30 cellular contexts compared by ENCODE assay signal in genomic region chr1:108064255-108064654, GRCh38.
"Had no signal": no experiment of that assay in that cellular context is flagged by ENCODE, and none has a peak within 500 bp of the region (broad histone marks: within the 10 kb centered on the region; RNA-seq: fewer than 3 reads in every experiment).

No MANE protein-coding gene starts in this region.

- H3K27me3 ChIP-seq: adrenal gland, cardiac muscle cell had no signal

- ATAC-seq: activated CD8-positive, alpha-beta T cell treated with anti-CD3 and anti-CD28 coated beads for 36 hours; activated T-cell treated with anti-CD3 and anti-CD28 coated beads, Interleukin-2, amount 50 U/mL, for 4 hours; activated T-cell treated with anti-CD3 and anti-CD28 coated beads, Interleukin-2, amount 50 U/mL, for 72 hours had no signal

- H3K4me1 ChIP-seq: adrenal gland had no signal

- H3K9me3 ChIP-seq: adrenal gland had no signal

- H3K4me3 ChIP-seq: adrenal gland, cardiac muscle cell had no signal

- DNase-seq: activated B cell treated with CpG ODN at 0.5 μM for 24 hours; activated CD4-positive, alpha-beta memory T cell treated with anti-CD3 and anti-CD28 coated beads for 36 hours; activated CD4-positive, alpha-beta T cell treated with anti-CD3 and anti-CD28 coated beads for 4 hours; activated CD4-positive, alpha-beta T cell treated with anti-CD3 and anti-CD28 coated beads, Interleukin-2, amount 10 ng/mL, durations not matched to agents 24 days and 14 days; activated CD4-positive, alpha-beta T cell treated with anti-CD3 and anti-CD28 coated beads, Interleukin-2, amount 50 U/mL, for 1 hour; activated CD4-positive, alpha-beta T cell treated with anti-CD3 and anti-CD28 coated beads, Interleukin-2, amount 50 U/mL, for 4 hours; activated CD4-positive, CD25-positive, alpha-beta regulatory T cell treated with anti-CD3 and anti-CD28 coated beads, Interleukin-2, amount 50 U/mL, for 72 hours; activated CD8-positive, alpha-beta memory T cell treated with anti-CD3 and anti-CD28 coated beads, Interleukin-2, amount 50 U/mL, for 4 hours; activated CD8-positive, alpha-beta T cell treated with anti-CD3 and anti-CD28 coated beads for 36 hours; activated effector memory CD4-positive, alpha-beta T cell treated with anti-CD3 and anti-CD28 coated beads, Interleukin-2, amount 50 U/mL, for 16 hours; activated gamma-delta T cell treated with Interleukin-2 at 50 U/mL for 16 hours; activated naive CD4-positive, alpha-beta T cell; activated naive CD4-positive, alpha-beta T cell treated with anti-CD3 and anti-CD28 coated beads for 36 hours; activated naive CD4-positive, alpha-beta T cell treated with anti-CD3 and anti-CD28 coated beads, Interleukin-2, amount 50 U/mL, for 16 hours; activated naive CD8-positive, alpha-beta T cell treated with anti-CD3 and anti-CD28 coated beads for 36 hours; activated T-cell treated with anti-CD3 and anti-CD28 coated beads for 4 hours; activated T-cell treated with anti-CD3 and anti-CD28 coated beads, Interleukin-2, amount 50 U/mL, for 1 hour; activated T-cell treated with anti-CD3 and anti-CD28 coated beads, Interleukin-2, amount 50 U/mL, for 4 hours; activated T-cell treated with anti-CD3 and anti-CD28 coated beads, Interleukin-2, amount 50 U/mL, for 72 hours; adrenal gland; amniotic stem cell; aorta; caudate nucleus; cerebellar nuclear complex; T-helper 2 cell; T-helper 9 cell had no signal

- H3K36me3 ChIP-seq: adrenal gland, cardiac muscle cell had no signal

- H3K27ac ChIP-seq: adrenal gland, cardiac muscle cell, VCaP had no signal

- FAIRE-seq: bronchial epithelial cell, TTC549 had no signal
